Comparison of ENCODE assay signal across 25 cellular contexts in genomic region chr2:194826241-194826640, GRCh38.
A peak's percentile ranks its signal among the peaks of the same experiment; 100 is the strongest.
DNase-seq lines count a peak whose midpoint lies in the region; ATAC-seq, FAIRE-seq and TF ChIP-seq lines count a peak whose summit lies in the region.
"Had no signal": no experiment of that assay in that cellular context is flagged by ENCODE, and none has a peak within 500 bp of the region (broad histone marks: within the 10 kb centered on the region; RNA-seq: fewer than 3 reads in every experiment).

No MANE protein-coding gene starts in this region.

- H3K79me1 ChIP-seq in H1 (ENCODE audit: low read depth, low read length): no peaks in the 10 kb centered on the region

- H3K23me2 ChIP-seq in H1 (ENCODE audit: low read depth, low read length): no peaks in the 10 kb centered on the region

- no peak for ATAC-seq in GM18861 (IDR thresholded peaks at IDR 0.05; ENCODE audit: unreplicated experiment)
- ATAC-seq: activated T-helper 17 cell treated with anti-CD3 and anti-CD28 coated beads, Interleukin-2, amount 50 U/mL, for 72 hours; Right ventricle myocardium inferior had no signal

- TF ChIP-seq RAD21 in H1 (IDR thresholded peaks at IDR 0.05 in 1 of 2, conservative IDR thresholded peaks at IDR 0.05 in 1 of 2; ENCODE audit: low read depth in 2 of 2, low read length in 2 of 2): no peak

- H3K56ac ChIP-seq in H1 (replicated peaks; ENCODE audit: insufficient read length, low read depth, low read length): no peak overlapping the region

- POLR2A ChIA-PET in H1 (lab: Charles Lee; ENCODE audit: partially characterized antibody): no interaction called here

- H4K91ac ChIP-seq in H1 (replicated peaks; ENCODE audit: insufficient read length, low read length): no peak overlapping the region

- CTCF ChIA-PET in H1 (lab: Charles Lee; ENCODE audit: partially characterized antibody): no interaction called here

- peak; percentile 53 for DNase-seq in A172 (ENCODE audit: low spot score)
- DNase-seq in HT1080 (ENCODE audit: low read depth): peak; percentile 59
- DNase-seq in H1 (ENCODE audit: low read depth in 1 of 2, low spot score in 2 of 2): no peak
- peak; percentile 56 for DNase-seq in myocyte (ENCODE audit: low read depth)
- no peak for DNase-seq in SJCRH30
- DNase-seq in stimulated activated CD4-positive, alpha-beta T cell treated with anti-CD3 and anti-CD28 coated beads, Interleukin-1b, Interleukin-23, amount 100 ng/mL, for 48 hours: no peak
- no peak for DNase-seq in D341Med (ENCODE audit: low spot score)
- DNase-seq: 8988T; activated CD4-positive, alpha-beta T cell treated with anti-CD3 and anti-CD28 coated beads, Interleukin-2, amount 50 U/mL, for 48 hours; activated CD4-positive, CD25-positive, alpha-beta regulatory T cell; activated CD8-positive, alpha-beta memory T cell treated with anti-CD3 and anti-CD28 coated beads, Interleukin-2, amount 50 U/mL, for 4 hours; DMS 273 treated with DMSO at 0.1 percent for 48 hours; left ventricle myocardium inferior; NCI-H1105; NCI-H2029; NCI-H345; NCI-H774; T-helper 9 cell had no signal

- H3K9me3 ChIP-seq in H1 (ENCODE audit: insufficient read depth in 2 of 2, low read depth in 1 of 2, low read length in 1 of 2): no peaks in the 10 kb centered on the region
- H3K9me3 ChIP-seq in SJCRH30 (replicated peaks): no peaks in the 10 kb centered on the region
- H3K9me3 ChIP-seq: ascending aorta, BLaER1, left ventricle myocardium inferior had no signal

- no peak overlapping the region for H3K14ac ChIP-seq in H1 (ENCODE audit: insufficient read length)

- no peak overlapping the region for H3K4ac ChIP-seq in H1 (replicated peaks; ENCODE audit: insufficient read length, low read depth, low read length)

- no peaks in the 10 kb centered on the region for H3K79me2 ChIP-seq in H1 (ENCODE audit: control insufficient read depth in 1 of 2, insufficient read depth in 2 of 2, low read length in 2 of 2)
- H3K79me2 ChIP-seq: hepatocyte had no signal

- no peak for FAIRE-seq in H1 (lab: Jason Lieb, UNC)

- H3K23ac ChIP-seq in H1 (ENCODE audit: insufficient read length): no peak overlapping the region

- no peak for TF ChIP-seq POLR2A in H1 (IDR thresholded peaks at IDR 0.05; ENCODE audit: control extremely low read depth in 1 of 2, low read depth in 2 of 2, low read length in 2 of 2)

- H3K27me3 ChIP-seq in H1 (replicated peaks in 1 of 4; ENCODE audit: control insufficient read depth in 3 of 4, extremely low read depth in 1 of 4, insufficient read depth in 3 of 4, low read length in 3 of 4): no peaks in the 10 kb centered on the region
- no peaks in the 10 kb centered on the region for H3K27me3 ChIP-seq in SJCRH30
- H3K27me3 ChIP-seq: ascending aorta, BLaER1, hepatocyte had no signal

- H4K8ac ChIP-seq in H1 (ENCODE audit: extremely low read depth, insufficient read depth, low read length): no peak overlapping the region

- H3K4me1 ChIP-seq in H1 (replicated peaks in 1 of 4; ENCODE audit: control insufficient read depth in 3 of 4, insufficient read depth in 4 of 4, low read length in 3 of 4) (no peaks in the 10 kb centered on the region), SJCRH30 (peaks cover 6% of the 10 kb centered on the region; the same call in 1 of the 2 replicates)
- H3K4me1 ChIP-seq: ascending aorta, BLaER1, left ventricle myocardium inferior had no signal

- no peak overlapping the region for H3K4me2 ChIP-seq in H1 (ENCODE audit: insufficient read depth in 1 of 2, low read depth in 2 of 2, low read length in 2 of 2)
- H3K4me2 ChIP-seq: BLaER1, hepatocyte had no signal

- no peak overlapping the region for H2BK15ac ChIP-seq in H1 (ENCODE audit: low read length)

- no peak overlapping the region for H2BK120ac ChIP-seq in H1 (replicated peaks; ENCODE audit: low read depth, low read length)

- no peak overlapping the region for H2BK12ac ChIP-seq in H1 (ENCODE audit: low read depth, low read length)

- no peak overlapping the region for H4K5ac ChIP-seq in H1 (ENCODE audit: insufficient read length, low read depth, low read length)

- no peaks in the 10 kb centered on the region for H3K36me3 ChIP-seq in H1 (ENCODE audit: control insufficient read depth in 2 of 4, insufficient read depth in 4 of 4, low read length in 3 of 4)
- no peaks in the 10 kb centered on the region for H3K36me3 ChIP-seq in SJCRH30
- H3K36me3 ChIP-seq: ascending aorta, BLaER1, left ventricle myocardium inferior had no signal

- H2BK20ac ChIP-seq in H1 (ENCODE audit: low read length): no peak overlapping the region

- H3K4me3 ChIP-seq in H1 (ENCODE audit: extremely low read depth in 1 of 4, insufficient read depth in 2 of 4, low read depth in 3 of 4, low read length in 4 of 4) (no peak overlapping the region), SJCRH30 (no peak overlapping the region)
- H3K4me3 ChIP-seq: ascending aorta, BLaER1, hepatocyte, left ventricle myocardium inferior had no signal

- no peak overlapping the region for H2BK5ac ChIP-seq in H1 (ENCODE audit: low read depth, low read length)

- no peak overlapping the region for H3K9ac ChIP-seq in H1 (replicated peaks in 1 of 4; ENCODE audit: extremely low read depth in 1 of 4, low read depth in 3 of 4, low read length in 3 of 4)
- H3K9ac ChIP-seq: BLaER1 had no signal

- H3K27ac ChIP-seq in H1 (ENCODE audit: low read depth, low read length) (no peak overlapping the region), SJCRH30 (no peak overlapping the region)
- H3K27ac ChIP-seq: ascending aorta, BLaER1, epithelial cell of prostate, hepatocyte, left ventricle myocardium inferior had no signal

- H2AK5ac ChIP-seq in H1 (ENCODE audit: low read depth, low read length): no peak overlapping the region

- no peak overlapping the region for H3K18ac ChIP-seq in H1 (ENCODE audit: extremely low read depth, low read length)

- no peak for TF ChIP-seq CTCF in H1 (IDR thresholded peaks at IDR 0.05; ENCODE audit: control extremely low read depth in 1 of 3, insufficient read depth in 1 of 3, low read depth in 1 of 3, low read length in 3 of 3)

- TF ChIP-seq EP300 in H1 (IDR thresholded peaks at IDR 0.05; ENCODE audit: borderline replicate concordance in 1 of 2, low read depth in 2 of 2, low read length in 2 of 2): no peak

- no peak overlapping the region for H2AFZ ChIP-seq in H1 (ENCODE audit: low read length)
- H2AFZ ChIP-seq: hepatocyte had no signal

- no peaks in the 10 kb centered on the region for H4K20me1 ChIP-seq in H1 (replicated peaks in 1 of 2; ENCODE audit: control insufficient read depth in 1 of 2, insufficient read depth in 2 of 2, low read length in 2 of 2)
- H4K20me1 ChIP-seq: BLaER1 had no signal

TF ChIP-seq in H1, 55 proteins besides CTCF, POLR2A, EP300 and RAD21:
- peak; percentile 10; the same call in 1 of the 2 replicates for TF ChIP-seq SRF (IDR thresholded peaks at IDR 0.05; ENCODE audit: low read depth, low read length)
- TF ChIP-seq, protein P1, sequence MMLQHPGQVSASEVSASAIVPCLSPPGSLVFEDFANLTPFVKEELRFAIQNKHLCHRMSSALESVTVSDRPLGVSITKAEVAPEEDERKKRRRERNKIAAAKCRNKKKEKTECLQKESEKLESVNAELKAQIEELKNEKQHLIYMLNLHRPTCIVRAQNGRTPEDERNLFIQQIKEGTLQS (IDR thresholded peaks at IDR 0.05; ENCODE audit: insufficient read depth, low read depth, low read length): no peak

Comparison
In these comparisons a context has a peak if more than half of its experiments do, and no peak if none do; other contexts are left out.
1. DNase-seq: peak in A172 (single experiment), HT1080 (single experiment) and myocyte (single experiment); none in H1 (0 of 2), SJCRH30 (0 of 2), stimulated activated CD4-positive, alpha-beta T cell treated with anti-CD3 and anti-CD28 coated beads, Interleukin-1b, Interleukin-23, amount 100 ng/mL, for 48 hours (single experiment) and D341Med (single experiment).